In genomic region chr1:42730988-42731387, GRCh38 we compare ENCODE assay signal across 11 cellular contexts. TPM values are rescaled to one million over a fixed set of nuclear protein-coding genes. Genes with fewer than 3 reads are reported as not detected.
DNase-seq lines count a peak whose midpoint lies in the region; ATAC-seq, FAIRE-seq and TF ChIP-seq lines count a peak whose summit lies in the region.
"Had no signal": no experiment of that assay in that cellular context is flagged by ENCODE, and none has a peak within 500 bp of the region (broad histone marks: within the 10 kb centered on the region; RNA-seq: fewer than 3 reads in every experiment).

No MANE protein-coding gene starts in this region.

- H3K9me3 Mint-ChIP-seq in endothelial cell (ENCODE audit: unreplicated experiment): no peaks in the 10 kb centered on the region
- H3K9me3 Mint-ChIP-seq: IgD-negative memory B cell had no signal

- H3K4me3 ChIP-seq in bronchial epithelial cell (ENCODE audit: low read depth, low read length): no peak overlapping the region
- H3K4me3 ChIP-seq: smooth muscle cell had no signal

- H3K4me3 Mint-ChIP-seq in endothelial cell (ENCODE audit: unreplicated experiment): no peak overlapping the region
- H3K4me3 Mint-ChIP-seq: IgD-negative memory B cell had no signal

- DNase-seq in NCI-H2196 (lab: John Stamatoyannopoulos, UW; ENCODE audit: unreplicated experiment) (peak; percentile 35), NCI-H2196 treated with DMSO at 0.1 percent for 48 hours (lab: John Stamatoyannopoulos, UW; ENCODE audit: unreplicated experiment) (no peak), RCC 7860 (ENCODE audit: low spot score) (peak; percentile 45), bronchial epithelial cell (ENCODE audit: low read depth) (peak; percentile 63), endothelial cell (ENCODE audit: low spot score) (no peak), nucleus accumbens (lab: John Stamatoyannopoulos, UW) (no peak)
- peak; percentile 18 for DNase-seq in stimulated activated CD8-positive, alpha-beta memory T cell treated with anti-CD3 and anti-CD28 coated beads, Interleukin-12 subunit alpha, Interleukin-12 subunit beta, amount 100 ng/mL, for 4 hours (ENCODE audit: low read depth)
- DNase-seq: hippocampal formation had no signal

- no peak for ATAC-seq in HG03521 (IDR thresholded peaks at IDR 0.05; ENCODE audit: unreplicated experiment)

- TF ChIP-seq CTCF in bronchial epithelial cell (IDR thresholded peaks at IDR 0.05; ENCODE audit: insufficient read depth, low read length, severe bottlenecking): peak; percentile 23
- TF ChIP-seq CTCF in endothelial cell (IDR thresholded peaks at IDR 0.05; ENCODE audit: unreplicated experiment): no peak

- no peak overlapping the region for H3K27ac Mint-ChIP-seq in endothelial cell (ENCODE audit: unreplicated experiment)
- H3K27ac Mint-ChIP-seq: IgD-negative memory B cell had no signal

- H3K27me3 Mint-ChIP-seq in endothelial cell (ENCODE audit: unreplicated experiment): peaks cover 2% of the 10 kb centered on the region
- H3K27me3 Mint-ChIP-seq: IgD-negative memory B cell had no signal

- H3K36me3 ChIP-seq in bronchial epithelial cell (ENCODE audit: control insufficient read depth, insufficient read depth, low read length): no peaks in the 10 kb centered on the region

- no peaks in the 10 kb centered on the region for H3K4me1 Mint-ChIP-seq in endothelial cell (ENCODE audit: unreplicated experiment)

- no peaks in the 10 kb centered on the region for H3K36me3 Mint-ChIP-seq in endothelial cell (ENCODE audit: low read depth, unreplicated experiment)
- H3K36me3 Mint-ChIP-seq: IgD-negative memory B cell had no signal

- no peaks in the 10 kb centered on the region for H3K27me3 ChIP-seq in bronchial epithelial cell (ENCODE audit: control insufficient read depth, insufficient read depth, low read length)

- no peak for FAIRE-seq in RCC 7860 (lab: Jason Lieb, UNC)
- FAIRE-seq in bronchial epithelial cell (lab: Jason Lieb, UNC): no peak

RNA-seq across cellular contexts. Expression of gene CLDN19, which starts 9.0 kb away (rescaled TPM):
- total RNA-seq in bronchial epithelial cell (not detected in 2 replicates), endothelial cell (ENCODE audit: unreplicated experiment) (not detected)

RNA-seq across cellular contexts. Expression of gene P3H1, which starts 35.8 kb away (rescaled TPM):
- total RNA-seq in bronchial epithelial cell: 15.8 and 16.5 TPM in 2 replicates
- total RNA-seq in endothelial cell (ENCODE audit: unreplicated experiment): 178 TPM

RNA-seq across cellular contexts. Expression of gene C1orf50, which starts 36.1 kb away (rescaled TPM):
- total RNA-seq in bronchial epithelial cell (3.8 and 9.0 TPM in 2 replicates), endothelial cell (ENCODE audit: unreplicated experiment) (11.3 TPM)

RNA-seq across cellular contexts. Expression of gene YBX1, which starts 48.8 kb away (rescaled TPM):
- 1,123 and 1,188 TPM in 2 replicates for total RNA-seq in bronchial epithelial cell
- 741 TPM for total RNA-seq in endothelial cell (ENCODE audit: unreplicated experiment)

RNA-seq across cellular contexts. Expression of gene TMEM269, which starts 53.8 kb away (rescaled TPM):
- under 0.01 TPM in 2 replicates for total RNA-seq in bronchial epithelial cell
- total RNA-seq in endothelial cell (ENCODE audit: unreplicated experiment): 0.38 TPM

Comparison
In these comparisons a context has a peak if more than half of its experiments do, and no peak if none do; other contexts are left out.
1. DNase-seq: peak in NCI-H2196 (single experiment), RCC 7860 (single experiment), bronchial epithelial cell (single experiment) and stimulated activated CD8-positive, alpha-beta memory T cell treated with anti-CD3 and anti-CD28 coated beads, Interleukin-12 subunit alpha, Interleukin-12 subunit beta, amount 100 ng/mL, for 4 hours (single experiment); none in NCI-H2196 treated with DMSO at 0.1 percent for 48 hours (single experiment), endothelial cell (single experiment) and nucleus accumbens (0 of 56).
2. RNA of gene P3H1, which starts 35.8 kb away (total RNA-seq): 178 TPM in endothelial cell (single experiment); 15.8 to 16.5 TPM in bronchial epithelial cell; every median in the first group is over 10 times any median in the second.